ENCODE assay signal across 8 cellular contexts in the genomic region with DNA sequence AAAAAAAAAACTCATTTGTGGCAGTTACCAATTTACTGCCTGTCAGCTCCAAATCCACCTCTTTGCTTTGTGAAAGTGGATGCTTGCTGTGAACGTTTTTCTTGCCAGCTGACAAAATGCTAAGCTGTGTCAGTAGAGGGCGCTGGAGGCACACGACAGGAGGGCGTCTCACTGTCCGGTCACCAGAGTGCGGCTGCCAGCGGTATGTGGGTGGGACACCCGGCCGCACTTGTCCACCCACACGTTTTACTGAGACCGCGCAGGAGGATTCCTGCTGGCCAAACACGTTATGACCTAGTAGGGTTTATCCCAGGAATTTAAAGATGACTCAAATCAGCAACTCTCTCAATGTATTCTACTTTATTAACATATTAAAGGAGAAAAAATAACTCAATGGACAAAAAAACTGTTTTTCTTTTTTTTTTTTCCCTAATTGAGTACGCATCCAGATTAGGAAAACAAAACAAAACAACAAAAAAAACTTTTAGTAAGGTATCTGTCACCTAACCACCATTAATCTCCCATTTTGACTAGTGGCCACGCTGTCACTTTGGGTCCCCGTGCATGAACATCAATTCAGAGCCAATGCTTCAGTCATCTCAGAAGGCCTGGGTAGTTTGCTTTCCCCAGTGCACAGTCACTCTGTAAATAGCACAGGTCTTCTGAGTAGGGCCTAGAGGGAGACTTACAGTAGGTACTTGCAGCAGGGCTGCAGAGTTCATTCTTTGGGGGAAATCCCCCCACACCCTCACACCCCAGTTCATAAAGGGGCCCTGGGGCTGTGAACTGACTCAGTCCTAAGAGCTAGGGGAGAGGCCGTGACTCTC. TPM values are rescaled to one million over a fixed set of nuclear protein-coding genes. Genes with fewer than 3 reads are reported as not detected.
DNase-seq lines count a peak whose midpoint lies in the region; ATAC-seq, FAIRE-seq and TF ChIP-seq lines count a peak whose summit lies in the region.

No MANE protein-coding gene starts in this region.

- no peaks in the 10 kb centered on the region for H3K36me3 ChIP-seq in kidney (ENCODE audit: control insufficient read depth in 1 of 2, insufficient read depth in 2 of 2, low read length in 2 of 2)

- no peak overlapping the region for H3K9ac ChIP-seq in kidney (ENCODE audit: low read length in 2 of 2)

- ATAC-seq in GM18907 (IDR thresholded peaks at IDR 0.05; ENCODE audit: unreplicated experiment) = peak; percentile 77
- peak; percentile 83 for ATAC-seq in HG03135 (IDR thresholded peaks at IDR 0.05; ENCODE audit: unreplicated experiment)

- H3K4me1 ChIP-seq in kidney (ENCODE audit: control insufficient read depth in 1 of 2, insufficient read depth in 1 of 2, low read depth in 1 of 2, low read length in 2 of 2) = no peaks in the 10 kb centered on the region

- peak; percentile 96 for TF ChIP-seq CTCF in cardiac fibroblast (IDR thresholded peaks at IDR 0.05; ENCODE audit: low read depth, low read length)
- peak; percentile 99 for TF ChIP-seq CTCF in kidney (IDR thresholded peaks at IDR 0.05; ENCODE audit: borderline replicate concordance, extremely low read depth, insufficient read depth)

- no peaks in the 10 kb centered on the region for H3K9me3 ChIP-seq in kidney (ENCODE audit: control insufficient read depth in 1 of 2, low read length in 2 of 2)

- no peak overlapping the region for H3K27ac ChIP-seq in kidney (ENCODE audit: low read depth in 2 of 2, low read length in 2 of 2)

- intact Hi-C loops in kidney (cut with DNase I) = no loop called here

- DNase-seq in AML-193 (lab: John Stamatoyannopoulos, UW) (peak; percentile 82 to 87), NCI-H226 (peak; percentile 94), cardiac fibroblast (ENCODE audit: low read depth in 2 of 2) (peak; percentile 93), kidney (peak; percentile 95)
- DNase-seq in activated CD4-positive, CD25-positive, alpha-beta regulatory T cell treated with anti-CD3 and anti-CD28 coated beads, Interleukin-2, amount 50 U/mL, for 16 hours (ENCODE audit: low read depth, low spot score) = peak; percentile 59
- DNase-seq in stimulated activated CD4-positive, alpha-beta T cell treated with anti-CD3 and anti-CD28 coated beads, Interleukin-2, amount 100 ng/mL, for 24 hours = peak; percentile 83 to 84

- no peak overlapping the region for H3K4me3 ChIP-seq in cardiac fibroblast (replicated peaks in 1 of 2; ENCODE audit: low read depth in 2 of 2, low read length in 2 of 2)
- no peak overlapping the region for H3K4me3 ChIP-seq in kidney (ENCODE audit: low read length in 2 of 2)

- peak; percentile 27 for FAIRE-seq in kidney (lab: Jason Lieb, UNC)

RNA-seq across cellular contexts. Expression of gene RPL35A, which starts 43.8 kb away (rescaled TPM):
- total RNA-seq in kidney = 721 TPM
- 1,510 TPM for polyA plus RNA-seq in kidney (ENCODE audit: insufficient read depth, low read depth, low replicate concordance)

RNA-seq across cellular contexts. Expression of gene LMLN, which starts 53.8 kb away (rescaled TPM):
- 10.5 TPM for total RNA-seq in kidney
- polyA plus RNA-seq in kidney (ENCODE audit: insufficient read depth, low read depth, low replicate concordance) = 1.6 TPM
